ENCODE assay signal across 8 cellular contexts in the genomic region with DNA sequence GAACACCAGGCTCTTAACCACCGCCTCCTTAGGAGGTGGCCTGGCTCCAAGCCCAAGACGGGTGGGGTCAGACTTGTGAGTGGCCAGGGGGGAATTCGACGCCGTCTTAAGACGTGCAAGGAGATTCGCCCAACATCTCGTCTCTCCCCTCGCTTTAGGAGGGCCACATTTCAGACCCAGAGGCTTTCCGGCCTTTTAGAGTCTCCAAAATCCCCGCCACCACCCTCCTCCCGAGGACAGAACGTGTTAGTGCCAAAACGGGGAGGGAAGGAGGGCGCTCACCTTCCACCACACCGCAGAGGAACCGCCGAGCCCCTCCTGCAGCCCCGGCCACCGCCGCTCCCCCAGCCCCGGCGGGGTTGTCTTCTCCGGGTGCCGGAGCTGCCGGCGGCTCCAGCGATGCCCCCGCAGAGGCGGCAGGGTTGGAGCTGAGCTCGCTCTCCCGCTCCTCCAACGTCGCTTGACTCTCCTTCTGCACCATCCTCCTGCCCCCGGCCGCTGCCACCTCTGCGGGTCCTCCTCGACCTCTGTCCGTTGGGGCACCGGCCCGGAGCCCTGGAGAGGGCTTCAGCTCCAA. TPM values are rescaled to one million over a fixed set of nuclear protein-coding genes. Genes with fewer than 3 reads are reported as not detected.
DNase-seq lines count a peak whose midpoint lies in the region; ATAC-seq, FAIRE-seq and TF ChIP-seq lines count a peak whose summit lies in the region.

No MANE protein-coding gene starts in this region.

- no peaks in the 10 kb centered on the region for H3K27me3 Mint-ChIP-seq in astrocyte (ENCODE audit: low read depth, unreplicated experiment)
- H3K27me3 Mint-ChIP-seq in progenitor cell of endocrine pancreas, result no peaks in the 10 kb centered on the region

- peaks cover 29% of the 10 kb centered on the region for H3K4me1 Mint-ChIP-seq in astrocyte (ENCODE audit: low read depth, unreplicated experiment)
- H3K4me1 Mint-ChIP-seq in progenitor cell of endocrine pancreas (ENCODE audit: low read depth), result peaks cover 28% of the 10 kb centered on the region

- H3K36me3 ChIP-seq in HAP-1 (replicated peaks), result peaks cover 8% of the 10 kb centered on the region
- H3K36me3 ChIP-seq in astrocyte (ENCODE audit: insufficient read depth, low read length), result no peaks in the 10 kb centered on the region
- H3K36me3 ChIP-seq in right atrium auricular region, result no peaks in the 10 kb centered on the region

- H3K9me3 ChIP-seq in HAP-1, result no peaks in the 10 kb centered on the region
- H3K9me3 ChIP-seq in astrocyte (ENCODE audit: insufficient read depth, low read depth, low read length), result no peaks in the 10 kb centered on the region
- no peaks in the 10 kb centered on the region for H3K9me3 ChIP-seq in right atrium auricular region

- peaks cover 56% of the 10 kb centered on the region for H3K79me2 ChIP-seq in astrocyte (ENCODE audit: insufficient read depth, low read length)

- FAIRE-seq in astrocyte (lab: Jason Lieb, UNC), result no peak

- peak overlapping the region; percentile 74 for H3K4me3 ChIP-seq in HAP-1
- H3K4me3 ChIP-seq in astrocyte (ENCODE audit: insufficient read depth, low read depth, low read length), result peak overlapping the region; percentile 84
- H3K4me3 ChIP-seq in right atrium auricular region, result peak overlapping the region; percentile 97 to 100

- in situ Hi-C loops in HAP-1 (cut with MboI; ENCODE audit: low sequenced_read_pairs), result no loop called here

- H3K27ac ChIP-seq in astrocyte (ENCODE audit: low read depth, low read length) (peak overlapping the region; percentile 97), right atrium auricular region (peak overlapping the region; percentile 97 to 98)

- H3K4me2 ChIP-seq in astrocyte (ENCODE audit: low read length), result peak overlapping the region; percentile 90

- H4K20me1 ChIP-seq in astrocyte (ENCODE audit: insufficient read depth, low read length), result peaks cover 55% of the 10 kb centered on the region

- H3K36me3 Mint-ChIP-seq in astrocyte (ENCODE audit: low read depth, unreplicated experiment) (peaks cover 3% of the 10 kb centered on the region), progenitor cell of endocrine pancreas (ENCODE audit: insufficient read depth) (peaks cover 2% of the 10 kb centered on the region)

- no peak for ATAC-seq in HG03025 (IDR thresholded peaks at IDR 0.05; ENCODE audit: low FRiP score, unreplicated experiment)

- H3K27ac Mint-ChIP-seq in astrocyte (ENCODE audit: unreplicated experiment) (peak overlapping the region; percentile 98), progenitor cell of endocrine pancreas (peak overlapping the region; percentile 100)

- H2AFZ ChIP-seq in astrocyte (ENCODE audit: low read depth, low read length), result no peak overlapping the region

- H3K4me3 Mint-ChIP-seq in astrocyte (ENCODE audit: unreplicated experiment) (peak overlapping the region; percentile 99), progenitor cell of endocrine pancreas (ENCODE audit: low read depth) (peak overlapping the region; percentile 98)

- DNase-seq in EH (ENCODE audit: low read depth), result peak; percentile 95
- peak; percentile 87 to 88 for DNase-seq in HAP-1 (ENCODE audit: low spot score in 2 of 2)
- DNase-seq in OCI-M1 (lab: John Stamatoyannopoulos, UW), result peak; percentile 91
- DNase-seq in astrocyte (ENCODE audit: low read depth), result peak; percentile 94
- DNase-seq in right atrium auricular region (ENCODE audit: low spot score), result peak; percentile 87
- DNase-seq in progenitor cell of endocrine pancreas (ENCODE audit: low spot score, unreplicated experiment), result no peak
- no peak for DNase-seq in effector CD8-positive, alpha-beta T cell (lab: John Stamatoyannopoulos, UW)

- H3K4me1 ChIP-seq in HAP-1, result peaks cover 10% of the 10 kb centered on the region
- H3K4me1 ChIP-seq in astrocyte (ENCODE audit: insufficient read depth, low read length), result peaks cover 18% of the 10 kb centered on the region
- peaks cover 0 to 43% of the 10 kb centered on the region in 2 donors for H3K4me1 ChIP-seq in right atrium auricular region

- H3K9me3 Mint-ChIP-seq in astrocyte (ENCODE audit: unreplicated experiment) (no peaks in the 10 kb centered on the region), progenitor cell of endocrine pancreas (ENCODE audit: low read depth) (no peaks in the 10 kb centered on the region)

- H3K9ac ChIP-seq in astrocyte (ENCODE audit: low read length), result peak overlapping the region; percentile 99

- no peaks in the 10 kb centered on the region for H3K27me3 ChIP-seq in HAP-1 (ENCODE audit: low read depth)
- no peaks in the 10 kb centered on the region for H3K27me3 ChIP-seq in astrocyte (ENCODE audit: insufficient read depth, low read length)
- no peaks in the 10 kb centered on the region for H3K27me3 ChIP-seq in right atrium auricular region

- TF ChIP-seq CTCF in astrocyte (IDR thresholded peaks at IDR 0.05; ENCODE audit: insufficient read depth, low read depth, low read length), result no peak
- TF ChIP-seq CTCF in right atrium auricular region (IDR thresholded peaks at IDR 0.05), result no peak
- no peak for TF ChIP-seq CTCF in progenitor cell of endocrine pancreas (IDR thresholded peaks at IDR 0.05; ENCODE audit: unreplicated experiment)

RNA-seq across cellular contexts. Expression of gene OGA, which starts 0.6 kb away (rescaled TPM):
- total RNA-seq in astrocyte (106 and 119 TPM in 2 replicates), right atrium auricular region (10 to 100 TPM; 41.6 to 50.9 TPM), progenitor cell of endocrine pancreas (138 and 148 TPM in 2 replicates)

RNA-seq across cellular contexts. Expression of gene KCNIP2, which starts 26.0 kb away (rescaled TPM):
- total RNA-seq in astrocyte (1.9 and 2.5 TPM in 2 replicates), right atrium auricular region (100 to 1,000 TPM; 192 to 653 TPM), progenitor cell of endocrine pancreas (4.4 and 5.5 TPM in 2 replicates)

RNA-seq across cellular contexts. Expression of gene NPM3, which starts 34.4 kb away (rescaled TPM):
- total RNA-seq in astrocyte (36.5 and 40.7 TPM in 2 replicates), right atrium auricular region (10 to 100 TPM in 1 of 2 donors, 1 to 10 TPM in 1; 6.2 to 14.7 TPM), progenitor cell of endocrine pancreas (39.3 and 44.1 TPM in 2 replicates)

RNA-seq across cellular contexts. Expression of gene FGF8, which starts 41.7 kb away (rescaled TPM):
- total RNA-seq in astrocyte, result 0.61 TPM in 1 of 2 replicates, not detected in the other
- not detected for total RNA-seq in right atrium auricular region
- 0.69 and 2.4 TPM in 2 replicates for total RNA-seq in progenitor cell of endocrine pancreas

Comparison
In these comparisons a context has a peak if more than half of its experiments do, and no peak if none do; other contexts are left out.
1. DNase-seq: peak in EH (single experiment), HAP-1 (2 of 2), OCI-M1 (single experiment), astrocyte (single experiment) and right atrium auricular region (single experiment); none in progenitor cell of endocrine pancreas (single experiment) and effector CD8-positive, alpha-beta T cell (single experiment).
2. RNA of gene KCNIP2, which starts 26.0 kb away (total RNA-seq): 192 to 653 TPM in right atrium auricular region; 4.4 to 5.5 TPM in progenitor cell of endocrine pancreas and 1.9 to 2.5 TPM in astrocyte; every median in the first group is over 10 times any median in the second.
3. Peak in every context shown above with its lines, with median percentiles within 50 percentile points of each other: H3K4me3 ChIP-seq.